15 cellular contexts compared by ENCODE assay signal in genomic region chr18:362914-363295, GRCh38.
A peak's percentile ranks its signal among the peaks of the same experiment; 100 is the strongest.
DNase-seq lines count a peak whose midpoint lies in the region; ATAC-seq, FAIRE-seq and TF ChIP-seq lines count a peak whose summit lies in the region.
"Had no signal": no experiment of that assay in that cellular context is flagged by ENCODE, and none has a peak within 500 bp of the region (broad histone marks: within the 10 kb centered on the region; RNA-seq: fewer than 3 reads in every experiment).

No MANE protein-coding gene starts in this region.

- H3K27me3 Mint-ChIP-seq in chondrocyte (ENCODE audit: low read depth) = no peaks in the 10 kb centered on the region

- H3K4me1 Mint-ChIP-seq in chondrocyte (ENCODE audit: low read depth) = peaks cover 59% of the 10 kb centered on the region

- H3K4me3 ChIP-seq in cardiac muscle cell = no peak overlapping the region
- H3K4me3 ChIP-seq: sigmoid colon had no signal

- H3K27ac ChIP-seq in cardiac muscle cell = peak overlapping the region; percentile 74

- peaks cover 49% of the 10 kb centered on the region for H3K4me1 ChIP-seq in cardiac muscle cell (ENCODE audit: low read depth)

- H3K9me3 ChIP-seq in cardiac muscle cell (ENCODE audit: low read depth) = no peaks in the 10 kb centered on the region
- H3K9me3 ChIP-seq: sigmoid colon had no signal

- no peaks in the 10 kb centered on the region for H3K9me3 Mint-ChIP-seq in chondrocyte (ENCODE audit: low read depth)

- intact Hi-C loops in left ventricle myocardium superior (cut with micrococcal nuclease) (no loop called here), posterior cingulate gyrus (cut with DNase I) (no loop called here)

- H3K36me3 ChIP-seq in cardiac muscle cell = no peaks in the 10 kb centered on the region
- H3K36me3 ChIP-seq: sigmoid colon had no signal

- H3K27ac Mint-ChIP-seq in chondrocyte (ENCODE audit: unreplicated experiment) = peak overlapping the region; percentile 88

- H3K4me3 Mint-ChIP-seq in chondrocyte (ENCODE audit: unreplicated experiment) = no peak overlapping the region

- no peaks in the 10 kb centered on the region for H3K27me3 ChIP-seq in cardiac muscle cell
- H3K27me3 ChIP-seq: sigmoid colon had no signal

- TF ChIP-seq CTCF in cardiac muscle cell (IDR thresholded peaks at IDR 0.05; ENCODE audit: low read depth, low read length) = no peak
- TF ChIP-seq CTCF in chondrocyte (IDR thresholded peaks at IDR 0.05) = no peak

- FAIRE-seq in urothelium cell line (lab: Jason Lieb, UNC) = peak; percentile 68

- DNase-seq in cardiac muscle cell (ENCODE audit: low read depth in 1 of 2, low spot score in 1 of 2) (peak in 1 of 2 donors; percentile 48), left ventricle myocardium superior (no peak), chondrocyte (ENCODE audit: low spot score) (no peak), myocyte (ENCODE audit: low read depth) (peak; percentile 53), urothelium cell line (ENCODE audit: low spot score) (peak; percentile 40), posterior cingulate gyrus (no peak), OCI-M2 (lab: John Stamatoyannopoulos, UW; ENCODE audit: unreplicated experiment) (no peak), germinal center (ENCODE audit: low spot score) (no peak)
- DNase-seq: ACHN; activated CD8-positive, alpha-beta memory T cell treated with anti-CD3 and anti-CD28 coated beads for 24 hours; activated naive CD4-positive, alpha-beta T cell; cerebellar nuclear complex; NCI-H187 treated with DMSO at 0.1 percent for 48 hours; SIG-M5; sigmoid colon had no signal

- ATAC-seq in left ventricle myocardium superior = no peak

- no peaks in the 10 kb centered on the region for H3K36me3 Mint-ChIP-seq in chondrocyte (ENCODE audit: low read depth)

Comparison
In these comparisons a context has a peak if more than half of its experiments do, and no peak if none do; other contexts are left out.
1. DNase-seq: peak in myocyte (single experiment) and urothelium cell line (single experiment); none in left ventricle myocardium superior (single experiment), chondrocyte (single experiment), posterior cingulate gyrus (0 of 10), OCI-M2 (single experiment) and germinal center (single experiment).